Comparison of ENCODE assay signal across 30 cellular contexts in the genomic region with DNA sequence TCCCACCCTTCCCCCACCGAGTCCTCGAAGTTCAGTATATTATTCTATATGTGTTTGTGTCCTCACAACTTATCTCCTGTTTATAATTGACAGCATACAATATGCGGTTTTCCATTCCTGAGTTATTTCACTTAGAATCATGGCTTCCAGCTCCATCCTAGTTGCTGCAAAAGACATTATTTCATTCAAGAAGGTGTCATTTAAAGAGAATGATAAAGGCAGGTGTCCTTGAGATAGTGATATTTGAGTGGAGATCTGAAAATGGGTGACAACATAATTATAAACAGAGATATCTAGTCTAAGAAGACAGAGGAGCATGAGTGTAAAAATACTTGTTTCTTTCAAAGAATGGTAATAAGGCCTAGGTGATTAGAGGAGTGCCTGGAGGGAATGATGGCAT.
"Had no signal": no experiment of that assay in that cellular context is flagged by ENCODE, and none has a peak within 500 bp of the region (broad histone marks: within the 10 kb centered on the region; RNA-seq: fewer than 3 reads in every experiment).

No MANE protein-coding gene starts in this region.

- H3K36me3 ChIP-seq: adrenal gland, ascending aorta, brain microvascular endothelial cell, breast epithelium, cardiac muscle cell had no signal

- H3K9me3 ChIP-seq: adrenal gland had no signal

- H3K4me3 ChIP-seq: adrenal gland, ascending aorta, body of pancreas, breast epithelium, cardiac muscle cell had no signal

- H3K27me3 ChIP-seq: adrenal gland, ascending aorta, body of pancreas, brain microvascular endothelial cell, breast epithelium, cardiac muscle cell had no signal

- DNase-seq: activated effector memory CD4-positive, alpha-beta T cell treated with anti-CD3 and anti-CD28 coated beads, Interleukin-2, amount 50 U/mL, for 16 hours; activated effector memory CD4-positive, alpha-beta T cell treated with Interleukin-2 at 50 U/mL for 16 hours; activated gamma-delta T cell; activated gamma-delta T cell treated with Interleukin-2 at 50 U/mL for 16 hours; activated naive CD4-positive, alpha-beta T cell; activated naive CD4-positive, alpha-beta T cell treated with anti-CD3 and anti-CD28 coated beads for 36 hours; activated naive CD4-positive, alpha-beta T cell treated with anti-CD3 and anti-CD28 coated beads, Interleukin-2, amount 10 ng/mL, durations not matched to agents 7 days and 5 days; activated naive CD4-positive, alpha-beta T cell treated with anti-CD3 and anti-CD28 coated beads, Interleukin-2, amount 50 U/mL, for 16 hours; activated naive CD4-positive, alpha-beta T cell treated with Interleukin-2 at 50 U/mL for 16 hours; activated naive CD8-positive, alpha-beta T cell treated with anti-CD3 and anti-CD28 coated beads for 36 hours; activated naive CD8-positive, alpha-beta T cell treated with anti-CD3 and anti-CD28 coated beads, Interleukin-2, amount 10 ng/mL, durations not matched to agents 7 days and 5 days; activated naive CD8-positive, alpha-beta T cell treated with anti-CD3 and anti-CD28 coated beads, Interleukin-2, amount 50 U/mL, for 24 hours; activated T-cell treated with anti-CD3 and anti-CD28 coated beads, Interleukin-2, amount 50 U/mL, for 1 hour; activated T-cell treated with anti-CD3 and anti-CD28 coated beads, Interleukin-2, amount 50 U/mL, for 24 hours; activated T-cell treated with anti-CD3 and anti-CD28 coated beads, Interleukin-2, amount 50 U/mL, for 4 hours; activated T-cell treated with anti-CD3 and anti-CD28 coated beads, Interleukin-2, amount 50 U/mL, for 48 hours; activated T-cell treated with anti-CD3 and anti-CD28 coated beads, Interleukin-2, amount 50 U/mL, for 72 hours; adrenal gland; amniotic stem cell; amygdala; anterior cingulate cortex; aorta; body of pancreas; brain microvascular endothelial cell; caudate nucleus; central memory CD4-positive, alpha-beta T cell; cerebellar nuclear complex had no signal

- H3K27ac ChIP-seq: adrenal gland, ascending aorta, body of pancreas, brain microvascular endothelial cell, breast epithelium, cardiac muscle cell had no signal
